8 cellular contexts compared by ENCODE assay signal in genomic region chr2:43634604-43635306, GRCh38. TPM values are rescaled to one million over a fixed set of nuclear protein-coding genes. Genes with fewer than 3 reads are reported as not detected.
DNase-seq lines count a peak whose midpoint lies in the region; ATAC-seq and TF ChIP-seq lines count a peak whose summit lies in the region.

No MANE protein-coding gene starts in this region.

- DNase-seq in AG04450 (ENCODE audit: low read depth, low spot score) (peak; percentile 55), LoVo (ENCODE audit: low spot score) (peak; percentile 89), SJSA1 (ENCODE audit: low read depth in 1 of 2, low spot score in 2 of 2) (peak in 1 of 2 experiments; percentile 59), inferior parietal cortex (ENCODE audit: extremely low spot score) (peak; percentile 22), RPMI8226 (no peak), T1000 (lab: John Stamatoyannopoulos, UW) (no peak)

- POLR2A ChIA-PET in AG04450 (lab: Yijun Ruan, JAX): interaction anchor here (1.0 kb wide), 1 partner anchor 10 kb away, joined by 4 read pairs; no protein-coding TSS in a partner anchor

- no peak for TF ChIP-seq CTCF in AG04450 (IDR thresholded peaks at IDR 0.05; ENCODE audit: low read depth, low read length)

- H3K36me3 ChIP-seq in SJSA1: no peaks in the 10 kb centered on the region

- CTCF ChIA-PET in AG04450 (lab: Charles Lee): no interaction called here

- H3K27me3 ChIP-seq in AG04450 (ENCODE audit: control insufficient read depth, insufficient read depth, low read length): no peaks in the 10 kb centered on the region
- no peaks in the 10 kb centered on the region for H3K27me3 ChIP-seq in SJSA1 (replicated peaks)

- H3K9me3 ChIP-seq in AG04450 (ENCODE audit: control insufficient read depth, insufficient read depth, low read length): no peaks in the 10 kb centered on the region
- H3K9me3 ChIP-seq in SJSA1 (replicated peaks): no peaks in the 10 kb centered on the region

- no peak overlapping the region; the same call in 1 of the 2 replicates for H3K4me3 ChIP-seq in AG04450 (ENCODE audit: low read depth, low read length)
- H3K4me3 ChIP-seq in SJSA1: no peak overlapping the region

- ATAC-seq in HG02981 (IDR thresholded peaks at IDR 0.05; ENCODE audit: unreplicated experiment) (no peak), HG02798 (IDR thresholded peaks at IDR 0.05; ENCODE audit: poor library complexity, unreplicated experiment) (no peak)

- H3K4me1 ChIP-seq in SJSA1 (replicated peaks): peaks cover 20% of the 10 kb centered on the region

- H3K27ac ChIP-seq in AG04450 (ENCODE audit: low read depth, low read length) (no peak overlapping the region), SJSA1 (0 out of 2 replicates have a peak overlapping the region, but pooled peaks have one; percentile 2)

RNA-seq across cellular contexts. Expression of gene PLEKHH2, which starts 2.3 kb away (rescaled TPM):
- polyA plus RNA-seq in AG04450 (2011; rRNA removed): 4.5 and 6.0 TPM in 2 replicates
- polyA minus RNA-seq in AG04450 (2011; rRNA and poly(A)+ RNA removed): 2.8 and 3.8 TPM in 2 replicates
- total RNA-seq in SJSA1 (2014; rRNA removed; shearing (Covaris generic)): 4.5 and 9.4 TPM in 2 replicates

RNA-seq across cellular contexts. Expression of gene THADA, which starts 38.9 kb away (rescaled TPM):
- 15.0 and 17.8 TPM in 2 replicates for polyA plus RNA-seq in AG04450 (2011; rRNA removed)
- polyA minus RNA-seq in AG04450 (2011; rRNA and poly(A)+ RNA removed): 56.8 and 68.0 TPM in 2 replicates
- total RNA-seq in SJSA1 (2014; rRNA removed; shearing (Covaris generic)): 14.1 and 15.8 TPM in 2 replicates

RNA-seq across cellular contexts. Expression of gene C1GALT1C1L, which starts 41.5 kb away (rescaled TPM):
- 0.51 and 0.77 TPM in 2 replicates for polyA plus RNA-seq in AG04450 (2011; rRNA removed)
- polyA minus RNA-seq in AG04450 (2011; rRNA and poly(A)+ RNA removed): 0.26 TPM in 1 of 2 replicates, not detected in the other
- total RNA-seq in SJSA1 (2014; rRNA removed; shearing (Covaris generic)): 0.75 and 1.1 TPM in 2 replicates

Comparison
In these comparisons a context has a peak if more than half of its experiments do, and no peak if none do; other contexts are left out.
1. DNase-seq: peak in AG04450 (single experiment), LoVo (single experiment) and inferior parietal cortex (single experiment); none in RPMI8226 (single experiment) and T1000 (single experiment).